In the genomic region with DNA sequence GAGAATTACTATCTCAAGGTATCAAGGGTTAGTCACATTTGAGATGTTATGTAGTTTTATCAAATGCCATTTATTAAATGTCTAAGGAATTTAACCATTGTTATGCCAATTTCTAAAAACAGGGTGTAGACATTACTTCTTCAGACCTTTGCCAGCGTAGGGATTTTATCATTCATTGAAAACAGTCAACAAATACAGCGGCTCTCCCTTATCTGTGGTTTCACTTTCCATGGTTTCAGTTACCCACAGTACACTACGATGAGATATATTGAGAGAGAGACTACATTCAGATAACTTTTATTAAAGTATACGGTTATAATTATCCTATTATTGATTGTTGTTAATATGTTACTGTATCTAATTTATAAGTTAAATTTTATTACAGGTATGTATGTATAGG, we compare ENCODE assay signal across 23 cellular contexts.
"Had no signal": no experiment of that assay in that cellular context is flagged by ENCODE, and none has a peak within 500 bp of the region (broad histone marks: within the 10 kb centered on the region; RNA-seq: fewer than 3 reads in every experiment).

No MANE protein-coding gene starts in this region.

- H3K4me3 ChIP-seq: gastrocnemius medialis, left ventricle myocardium inferior, lung, spleen, testis, transverse colon had no signal

- H3K4me3 Mint-ChIP-seq: activated B cell treated with CpG ODN at 0.5 μM for 24 hours; activated CD8-positive, alpha-beta T cell treated with anti-CD3 and anti-CD28 coated beads for 36 hours; activated naive CD4-positive, alpha-beta T cell treated with anti-CD3 and anti-CD28 coated beads, Interleukin-2, amount 50 U/mL, for 24 hours; activated T-cell treated with anti-CD3 and anti-CD28 coated beads, Interleukin-2, amount 50 U/mL, for 4 hours; activated T-helper 17 cell treated with anti-CD3 and anti-CD28 coated beads, Interleukin-2, amount 50 U/mL, for 72 hours; natural killer cell had no signal

- H3K27ac Mint-ChIP-seq: activated B cell treated with CpG ODN at 0.5 μM for 24 hours; activated CD8-positive, alpha-beta T cell treated with anti-CD3 and anti-CD28 coated beads for 36 hours; activated naive CD4-positive, alpha-beta T cell treated with anti-CD3 and anti-CD28 coated beads, Interleukin-2, amount 50 U/mL, for 24 hours; activated T-helper 17 cell treated with anti-CD3 and anti-CD28 coated beads, Interleukin-2, amount 50 U/mL, for 72 hours; natural killer cell had no signal

- H3K9me3 Mint-ChIP-seq: activated B cell treated with CpG ODN at 0.5 μM for 24 hours; activated CD8-positive, alpha-beta T cell treated with anti-CD3 and anti-CD28 coated beads for 36 hours; activated naive CD4-positive, alpha-beta T cell treated with anti-CD3 and anti-CD28 coated beads, Interleukin-2, amount 50 U/mL, for 24 hours; activated T-cell treated with anti-CD3 and anti-CD28 coated beads, Interleukin-2, amount 50 U/mL, for 4 hours; activated T-helper 17 cell treated with anti-CD3 and anti-CD28 coated beads, Interleukin-2, amount 50 U/mL, for 72 hours had no signal

- H3K4me1 Mint-ChIP-seq: activated B cell treated with CpG ODN at 0.5 μM for 24 hours; activated naive CD4-positive, alpha-beta T cell treated with anti-CD3 and anti-CD28 coated beads, Interleukin-2, amount 50 U/mL, for 24 hours; activated T-helper 17 cell treated with anti-CD3 and anti-CD28 coated beads, Interleukin-2, amount 50 U/mL, for 72 hours; natural killer cell had no signal

- H3K36me3 Mint-ChIP-seq: activated naive CD4-positive, alpha-beta T cell treated with anti-CD3 and anti-CD28 coated beads, Interleukin-2, amount 50 U/mL, for 24 hours; natural killer cell had no signal

- H3K27me3 Mint-ChIP-seq: activated B cell treated with CpG ODN at 0.5 μM for 24 hours; activated CD8-positive, alpha-beta T cell treated with anti-CD3 and anti-CD28 coated beads for 36 hours; activated T-helper 17 cell treated with anti-CD3 and anti-CD28 coated beads, Interleukin-2, amount 50 U/mL, for 72 hours had no signal

- DNase-seq: activated B cell treated with CpG ODN at 0.5 μM for 24 hours; activated CD4-positive, alpha-beta T cell treated with anti-CD3 and anti-CD28 coated beads, Interleukin-2, amount 50 U/mL, for 1 hour; activated CD8-positive, alpha-beta T cell treated with anti-CD3 and anti-CD28 coated beads for 36 hours; activated gamma-delta T cell treated with Interleukin-2 at 50 U/mL for 16 hours; activated T-cell treated with anti-CD3 and anti-CD28 coated beads, Interleukin-2, amount 50 U/mL, for 4 hours; aorta; central memory CD4-positive, alpha-beta T cell; gastrocnemius medialis; glutamatergic neuron; islet precursor cell; left ventricle myocardium inferior; mesendoderm; natural killer cell; right cardiac atrium; spleen; stimulated activated CD4-positive, alpha-beta T cell treated with anti-CD3 and anti-CD28 coated beads, Interleukin-2, amount 100 ng/mL, for 48 hours; stimulated activated naive CD8-positive, alpha-beta T cell treated with anti-CD3 and anti-CD28 coated beads, Interleukin-15, Interleukin-2, amounts not matched to agents 100 U/mL and 50 U/mL, for 24 hours; T-helper 9 cell; testis; transverse colon had no signal
